ENCODE assay signal across 16 cellular contexts in the genomic region with DNA sequence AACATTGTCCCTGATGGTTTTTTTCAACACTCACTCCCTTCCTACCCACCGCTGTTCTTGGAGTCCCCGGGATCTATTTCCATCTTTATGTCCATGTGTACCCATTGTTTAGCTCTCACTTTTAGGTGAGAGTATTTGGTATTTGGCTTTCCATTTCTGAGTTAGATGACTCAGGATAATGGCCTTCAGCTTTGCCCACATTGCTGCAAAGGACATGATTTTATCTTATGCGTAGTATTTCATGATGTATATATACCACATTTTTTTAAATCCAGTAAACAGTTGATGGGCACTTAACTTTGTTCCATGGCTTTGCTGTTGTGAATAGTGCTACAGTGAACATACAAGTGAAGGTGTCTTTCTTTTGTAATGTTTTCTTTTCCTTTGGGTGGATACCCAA.
"Had no signal": no experiment of that assay in that cellular context is flagged by ENCODE, and none has a peak within 500 bp of the region (broad histone marks: within the 10 kb centered on the region; RNA-seq: fewer than 3 reads in every experiment).

No MANE protein-coding gene starts in this region.

- H3K4me1 Mint-ChIP-seq: activated CD4-positive, alpha-beta T cell treated with anti-CD3 and anti-CD28 coated beads, Interleukin-2, amount 10 ng/mL, durations not matched to agents 24 days and 14 days; activated naive CD4-positive, alpha-beta T cell treated with anti-CD3 and anti-CD28 coated beads, Interleukin-2, amount 10 ng/mL, durations not matched to agents 7 days and 5 days; memory B cell; nephron; stimulated activated naive B cell treated with anti-CD40 and anti-IgM and Interleukin-4, amounts not matched to agents 10 μg/mL and 1 μg/mL and 100 μg/mL, for 72 hours; T-helper 17 cell; WTC11 had no signal

- H3K36me3 Mint-ChIP-seq: activated naive CD4-positive, alpha-beta T cell treated with anti-CD3 and anti-CD28 coated beads, Interleukin-2, amount 10 ng/mL, durations not matched to agents 7 days and 5 days; memory B cell; stimulated activated naive B cell treated with anti-CD40 and anti-IgM and Interleukin-4, amounts not matched to agents 10 μg/mL and 1 μg/mL and 100 μg/mL, for 72 hours; WTC11 had no signal

- H3K36me3 ChIP-seq: adrenal gland, heart left ventricle, tibial nerve had no signal

- H3K27ac ChIP-seq: adrenal gland, heart left ventricle, psoas muscle, tibial nerve had no signal

- H3K27me3 ChIP-seq: adrenal gland, heart left ventricle, tibial nerve had no signal

- H3K4me3 ChIP-seq: adrenal gland, heart left ventricle, psoas muscle, tibial nerve had no signal

- DNase-seq: activated CD4-positive, alpha-beta T cell treated with anti-CD3 and anti-CD28 coated beads, Interleukin-2, amount 10 ng/mL, durations not matched to agents 24 days and 14 days; activated naive CD4-positive, alpha-beta T cell treated with anti-CD3 and anti-CD28 coated beads, Interleukin-2, amount 10 ng/mL, durations not matched to agents 7 days and 5 days; adrenal gland; heart left ventricle; islet precursor cell; psoas muscle; stimulated activated CD4-positive, alpha-beta T cell treated with anti-CD3 and anti-CD28 coated beads, Interleukin-2, amount 100 ng/mL, for 24 hours; stimulated activated naive B cell treated with anti-CD40 and anti-IgM and Interleukin-4, amounts not matched to agents 10 μg/mL and 1 μg/mL and 100 μg/mL, for 72 hours; T-helper 17 cell had no signal

- ATAC-seq: heart left ventricle; left lobe of liver; psoas muscle; sciatic nerve; stimulated activated naive B cell treated with anti-CD40 and anti-IgM and Interleukin-4, amounts not matched to agents 10 μg/mL and 1 μg/mL and 100 μg/mL, for 72 hours; T-helper 17 cell; WTC11 had no signal

- H3K27me3 Mint-ChIP-seq: activated CD4-positive, alpha-beta T cell treated with anti-CD3 and anti-CD28 coated beads, Interleukin-2, amount 10 ng/mL, durations not matched to agents 24 days and 14 days; activated naive CD4-positive, alpha-beta T cell treated with anti-CD3 and anti-CD28 coated beads, Interleukin-2, amount 10 ng/mL, durations not matched to agents 7 days and 5 days; memory B cell; stimulated activated naive B cell treated with anti-CD40 and anti-IgM and Interleukin-4, amounts not matched to agents 10 μg/mL and 1 μg/mL and 100 μg/mL, for 72 hours; T-helper 17 cell had no signal

- H3K4me3 Mint-ChIP-seq: activated CD4-positive, alpha-beta T cell treated with anti-CD3 and anti-CD28 coated beads, Interleukin-2, amount 10 ng/mL, durations not matched to agents 24 days and 14 days; activated naive CD4-positive, alpha-beta T cell treated with anti-CD3 and anti-CD28 coated beads, Interleukin-2, amount 10 ng/mL, durations not matched to agents 7 days and 5 days; memory B cell; nephron; stimulated activated naive B cell treated with anti-CD40 and anti-IgM and Interleukin-4, amounts not matched to agents 10 μg/mL and 1 μg/mL and 100 μg/mL, for 72 hours; T-helper 17 cell; WTC11 had no signal

- H3K4me1 ChIP-seq: adrenal gland, heart left ventricle, psoas muscle, tibial nerve had no signal

- H3K27ac Mint-ChIP-seq: activated CD4-positive, alpha-beta T cell treated with anti-CD3 and anti-CD28 coated beads, Interleukin-2, amount 10 ng/mL, durations not matched to agents 24 days and 14 days; activated naive CD4-positive, alpha-beta T cell treated with anti-CD3 and anti-CD28 coated beads, Interleukin-2, amount 10 ng/mL, durations not matched to agents 7 days and 5 days; activated T-helper 2 cell treated with anti-CD3 and anti-CD28 coated beads, Interferon-gamma antibody, Interleukin-2, Interleukin-4, amounts not matched to agents 10 μg/mL and 5 μg/mL and 100 μg/mL, durations not matched to agents 14 hours and 24 hours and 36 hours; memory B cell; nephron; stimulated activated naive B cell treated with anti-CD40 and anti-IgM and Interleukin-4, amounts not matched to agents 10 μg/mL and 1 μg/mL and 100 μg/mL, for 72 hours; T-helper 17 cell; WTC11 had no signal
